In the genomic region with DNA sequence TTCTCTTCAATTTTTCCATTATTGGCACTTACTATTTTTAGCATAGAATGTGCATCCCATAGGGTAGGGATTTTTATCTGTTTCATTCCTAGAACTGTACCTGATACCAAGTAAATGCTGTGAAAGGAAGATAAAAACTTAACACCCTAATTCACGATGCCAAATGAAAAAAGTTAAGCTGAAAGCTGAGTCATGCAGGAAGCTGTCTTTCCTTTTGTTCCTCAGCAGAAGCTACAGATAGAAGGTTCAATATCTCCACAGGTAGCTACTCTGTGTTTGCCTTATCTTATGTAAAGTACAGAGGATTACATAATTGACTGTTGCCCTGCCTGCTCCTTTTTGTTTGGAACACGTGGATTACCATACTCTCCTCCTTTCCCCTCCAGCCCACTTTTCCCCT, we compare ENCODE assay signal across 1 cellular context.
TF ChIP-seq lines count a peak whose summit lies in the region.

No MANE protein-coding gene starts in this region.

TF ChIP-seq in K562, 482 proteins besides CTCF, POLR2A, EP300 and RAD21 (continued from another document and continues in another):
- TF ChIP-seq, protein P1, sequence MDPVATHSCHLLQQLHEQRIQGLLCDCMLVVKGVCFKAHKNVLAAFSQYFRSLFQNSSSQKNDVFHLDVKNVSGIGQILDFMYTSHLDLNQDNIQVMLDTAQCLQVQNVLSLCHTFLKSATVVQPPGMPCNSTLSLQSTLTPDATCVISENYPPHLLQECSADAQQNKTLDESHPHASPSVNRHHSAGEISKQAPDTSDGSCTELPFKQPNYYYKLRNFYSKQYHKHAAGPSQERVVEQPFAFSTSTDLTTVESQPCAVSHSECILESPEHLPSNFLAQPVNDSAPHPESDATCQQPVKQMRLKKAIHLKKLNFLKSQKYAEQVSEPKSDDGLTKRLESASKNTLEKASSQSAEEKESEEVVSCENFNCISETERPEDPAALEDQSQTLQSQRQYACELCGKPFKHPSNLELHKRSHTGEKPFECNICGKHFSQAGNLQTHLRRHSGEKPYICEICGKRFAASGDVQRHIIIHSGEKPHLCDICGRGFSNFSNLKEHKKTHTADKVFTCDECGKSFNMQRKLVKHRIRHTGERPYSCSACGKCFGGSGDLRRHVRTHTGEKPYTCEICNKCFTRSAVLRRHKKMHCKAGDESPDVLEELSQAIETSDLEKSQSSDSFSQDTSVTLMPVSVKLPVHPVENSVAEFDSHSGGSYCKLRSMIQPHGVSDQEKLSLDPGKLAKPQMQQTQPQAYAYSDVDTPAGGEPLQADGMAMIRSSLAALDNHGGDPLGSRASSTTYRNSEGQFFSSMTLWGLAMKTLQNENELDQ (CRISPR knock-in tag; IDR thresholded peaks at IDR 0.05; ENCODE audit: borderline replicate concordance), result no peak
- TF ChIP-seq ZFP30 (CRISPR knock-in tag; IDR thresholded peaks at IDR 0.05; ENCODE audit: borderline replicate concordance) (no peak), NR2C2 (CRISPR knock-in tag; IDR thresholded peaks at IDR 0.05) (no peak), NR2C2 (tag; IDR thresholded peaks at IDR 0.05) (no peak), NFIC (IDR thresholded peaks at IDR 0.05) (peak; percentile 61; the same call in 1 of the 2 replicates), ESRRB (CRISPR knock-in tag; IDR thresholded peaks at IDR 0.05; ENCODE audit: borderline replicate concordance) (no peak), NCOR1 (IDR thresholded peaks at IDR 0.05) (peak; percentile 82), RAD51 (IDR thresholded peaks at IDR 0.05; ENCODE audit: borderline replicate concordance, low read depth) (no peak), ZZZ3 (IDR thresholded peaks at IDR 0.05) (no peak), BRD9 (IDR thresholded peaks at IDR 0.05; ENCODE audit: low read depth, partially characterized antibody) (no peak), BMI1 (IDR thresholded peaks at IDR 0.05; ENCODE audit: low read length) (no peak), ZNF232 (CRISPR knock-in tag; IDR thresholded peaks at IDR 0.05) (no peak), AFF1 (IDR thresholded peaks at IDR 0.05; ENCODE audit: low read depth in 1 of 2, partially characterized antibody in 2 of 2) (no peak), ZC3H8 (IDR thresholded peaks at IDR 0.05) (no peak), NR1H2 (CRISPR knock-in tag; IDR thresholded peaks at IDR 0.05) (no peak), CREBBP (IDR thresholded peaks at IDR 0.05; ENCODE audit: low read depth, low read length) (no peak), NFRKB (IDR thresholded peaks at IDR 0.05; ENCODE audit: low read depth) (no peak), TFAM (CRISPR knock-in tag; conservative IDR thresholded peaks at IDR 0.05) (no peak), KDM1A (IDR thresholded peaks at IDR 0.05) (peak; percentile 48 to 68; a peak in 3 of 4 replicates), BDP1 (IDR thresholded peaks at IDR 0.05; ENCODE audit: insufficient read depth, insufficient read length) (no peak), CBFA2T3 (IDR thresholded peaks at IDR 0.05) (peak; percentile 93), ZBED1 (IDR thresholded peaks at IDR 0.05) (no peak), NELFE (IDR thresholded peaks at IDR 0.05; ENCODE audit: insufficient read depth, insufficient read length) (no peak), TBP (optimal IDR thresholded peaks at IDR 0.05; ENCODE audit: low read depth, low read length) (no peak), CCNT2 (IDR thresholded peaks at IDR 0.05; ENCODE audit: borderline replicate concordance, extremely low read depth, insufficient read length, low read depth, low read length) (peak; percentile 82), NONO (IDR thresholded peaks at IDR 0.05; ENCODE audit: low read depth in 2 of 2, low read length in 1 of 2) (no peak), RBM22 (IDR thresholded peaks at IDR 0.05; ENCODE audit: low read depth, low read length, poor library complexity, severe bottlenecking) (no peak), HBP1 (CRISPR knock-in tag; IDR thresholded peaks at IDR 0.05) (no peak), SMARCA5 (IDR thresholded peaks at IDR 0.05) (no peak), ATF7 (IDR thresholded peaks at IDR 0.05) (peak; percentile 59; the same call in 1 of the 2 replicates), NFE2L1 (tag; IDR thresholded peaks at IDR 0.05; ENCODE audit: borderline replicate concordance, low read depth) (peak; percentile 61), STAG1 (CRISPR knock-in tag; IDR thresholded peaks at IDR 0.05; ENCODE audit: borderline replicate concordance) (no peak), XRCC3 (IDR thresholded peaks at IDR 0.05) (no peak), PHTF2 (CRISPR knock-in tag; IDR thresholded peaks at IDR 0.05) (no peak), ZNF23 (CRISPR knock-in tag; IDR thresholded peaks at IDR 0.05) (no peak), HCFC1 (IDR thresholded peaks at IDR 0.05; ENCODE audit: low read depth, low read length) (no peak), FOXM1 (IDR thresholded peaks at IDR 0.05; ENCODE audit: low read depth) (peak; percentile 69), FOXM1 (CRISPR knock-in tag; IDR thresholded peaks at IDR 0.05; ENCODE audit: low read depth) (no peak), NEUROD1 (IDR thresholded peaks at IDR 0.05; ENCODE audit: borderline replicate concordance, low read depth, low read length, partially characterized antibody) (no peak), HMG20A (CRISPR knock-in tag; conservative IDR thresholded peaks at IDR 0.05) (no peak), PML (IDR thresholded peaks at IDR 0.05; ENCODE audit: low read length) (peak; percentile 15; the same call in 1 of the 2 replicates), GATAD2B (IDR thresholded peaks at IDR 0.05; ENCODE audit: borderline replicate concordance) (peak; percentile 83), GATAD2A (IDR thresholded peaks at IDR 0.05) (no peak), ZNF655 (CRISPR knock-in tag; IDR thresholded peaks at IDR 0.05) (no peak)
- TF ChIP-seq, protein P2, sequence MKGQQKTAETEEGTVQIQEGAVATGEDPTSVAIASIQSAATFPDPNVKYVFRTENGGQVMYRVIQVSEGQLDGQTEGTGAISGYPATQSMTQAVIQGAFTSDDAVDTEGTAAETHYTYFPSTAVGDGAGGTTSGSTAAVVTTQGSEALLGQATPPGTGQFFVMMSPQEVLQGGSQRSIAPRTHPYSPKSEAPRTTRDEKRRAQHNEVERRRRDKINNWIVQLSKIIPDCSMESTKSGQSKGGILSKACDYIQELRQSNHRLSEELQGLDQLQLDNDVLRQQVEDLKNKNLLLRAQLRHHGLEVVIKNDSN (CRISPR knock-in tag; IDR thresholded peaks at IDR 0.05), result no peak
- TF ChIP-seq, protein P3, sequence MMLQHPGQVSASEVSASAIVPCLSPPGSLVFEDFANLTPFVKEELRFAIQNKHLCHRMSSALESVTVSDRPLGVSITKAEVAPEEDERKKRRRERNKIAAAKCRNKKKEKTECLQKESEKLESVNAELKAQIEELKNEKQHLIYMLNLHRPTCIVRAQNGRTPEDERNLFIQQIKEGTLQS (IDR thresholded peaks at IDR 0.05), result peak; percentile 77
- TF ChIP-seq, protein P3 (CRISPR knock-in tag; conservative IDR thresholded peaks at IDR 0.05), result no peak
- TF ChIP-seq, protein P4, sequence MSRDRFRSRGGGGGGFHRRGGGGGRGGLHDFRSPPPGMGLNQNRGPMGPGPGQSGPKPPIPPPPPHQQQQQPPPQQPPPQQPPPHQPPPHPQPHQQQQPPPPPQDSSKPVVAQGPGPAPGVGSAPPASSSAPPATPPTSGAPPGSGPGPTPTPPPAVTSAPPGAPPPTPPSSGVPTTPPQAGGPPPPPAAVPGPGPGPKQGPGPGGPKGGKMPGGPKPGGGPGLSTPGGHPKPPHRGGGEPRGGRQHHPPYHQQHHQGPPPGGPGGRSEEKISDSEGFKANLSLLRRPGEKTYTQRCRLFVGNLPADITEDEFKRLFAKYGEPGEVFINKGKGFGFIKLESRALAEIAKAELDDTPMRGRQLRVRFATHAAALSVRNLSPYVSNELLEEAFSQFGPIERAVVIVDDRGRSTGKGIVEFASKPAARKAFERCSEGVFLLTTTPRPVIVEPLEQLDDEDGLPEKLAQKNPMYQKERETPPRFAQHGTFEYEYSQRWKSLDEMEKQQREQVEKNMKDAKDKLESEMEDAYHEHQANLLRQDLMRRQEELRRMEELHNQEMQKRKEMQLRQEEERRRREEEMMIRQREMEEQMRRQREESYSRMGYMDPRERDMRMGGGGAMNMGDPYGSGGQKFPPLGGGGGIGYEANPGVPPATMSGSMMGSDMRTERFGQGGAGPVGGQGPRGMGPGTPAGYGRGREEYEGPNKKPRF (IDR thresholded peaks at IDR 0.05; ENCODE audit: low read depth, low read length), result no peak
- TF ChIP-seq, protein P5, sequence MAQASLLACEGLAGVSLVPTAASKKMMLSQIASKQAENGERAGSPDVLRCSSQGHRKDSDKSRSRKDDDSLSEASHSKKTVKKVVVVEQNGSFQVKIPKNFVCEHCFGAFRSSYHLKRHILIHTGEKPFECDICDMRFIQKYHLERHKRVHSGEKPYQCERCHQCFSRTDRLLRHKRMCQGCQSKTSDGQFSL (CRISPR knock-in tag; IDR thresholded peaks at IDR 0.05), result no peak
- TF ChIP-seq, protein P5 (tag; IDR thresholded peaks at IDR 0.05), result no peak
- TF ChIP-seq, protein P6, sequence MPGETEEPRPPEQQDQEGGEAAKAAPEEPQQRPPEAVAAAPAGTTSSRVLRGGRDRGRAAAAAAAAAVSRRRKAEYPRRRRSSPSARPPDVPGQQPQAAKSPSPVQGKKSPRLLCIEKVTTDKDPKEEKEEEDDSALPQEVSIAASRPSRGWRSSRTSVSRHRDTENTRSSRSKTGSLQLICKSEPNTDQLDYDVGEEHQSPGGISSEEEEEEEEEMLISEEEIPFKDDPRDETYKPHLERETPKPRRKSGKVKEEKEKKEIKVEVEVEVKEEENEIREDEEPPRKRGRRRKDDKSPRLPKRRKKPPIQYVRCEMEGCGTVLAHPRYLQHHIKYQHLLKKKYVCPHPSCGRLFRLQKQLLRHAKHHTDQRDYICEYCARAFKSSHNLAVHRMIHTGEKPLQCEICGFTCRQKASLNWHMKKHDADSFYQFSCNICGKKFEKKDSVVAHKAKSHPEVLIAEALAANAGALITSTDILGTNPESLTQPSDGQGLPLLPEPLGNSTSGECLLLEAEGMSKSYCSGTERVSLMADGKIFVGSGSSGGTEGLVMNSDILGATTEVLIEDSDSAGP (CRISPR knock-in tag; IDR thresholded peaks at IDR 0.05), result no peak
